Comparison of ENCODE assay signal across 20 cellular contexts in the genomic region with DNA sequence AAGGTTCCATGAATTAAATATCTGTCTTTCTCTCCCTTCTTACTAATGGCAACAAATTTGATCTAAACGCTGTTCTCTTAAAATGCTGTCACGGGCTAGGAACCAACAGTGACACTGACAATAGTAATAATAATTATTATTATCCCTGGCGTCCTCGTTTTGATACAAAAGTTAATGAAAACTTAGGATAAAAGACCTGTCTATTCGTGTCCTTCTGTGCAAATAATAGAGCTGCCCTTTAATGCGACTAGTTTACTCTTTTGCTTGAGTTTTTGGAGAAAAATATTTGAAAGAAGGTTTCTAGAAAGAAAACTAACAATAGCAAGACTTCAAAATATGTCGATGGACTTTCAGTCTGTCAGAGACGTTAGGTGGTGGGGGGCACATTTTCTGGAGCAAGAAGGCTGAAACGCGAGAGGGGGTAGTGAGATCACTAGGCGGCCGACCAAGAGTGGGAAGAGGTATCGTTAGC. TPM values are rescaled to one million over a fixed set of nuclear protein-coding genes. Genes with fewer than 3 reads are reported as not detected.
DNase-seq lines count a peak whose midpoint lies in the region; ATAC-seq and TF ChIP-seq lines count a peak whose summit lies in the region.
"Had no signal": no experiment of that assay in that cellular context is flagged by ENCODE, and none has a peak within 500 bp of the region (broad histone marks: within the 10 kb centered on the region; RNA-seq: fewer than 3 reads in every experiment).

No MANE protein-coding gene starts in this region.

- H3K9me3 ChIP-seq in iPS-15b (ENCODE audit: control insufficient read depth, insufficient read depth, low read length): no peaks in the 10 kb centered on the region
- H3K9me3 ChIP-seq: adrenal gland, spleen, upper lobe of left lung had no signal

- DNase-seq in Calu3 (no peak), WTC11 (ENCODE audit: low spot score) (no peak), progenitor cell of endocrine pancreas (ENCODE audit: low spot score, unreplicated experiment) (no peak), KG1 (lab: John Stamatoyannopoulos, UW) (no peak), COR-L47 (lab: John Stamatoyannopoulos, UW) (no peak)
- DNase-seq: activated CD8-positive, alpha-beta T cell treated with anti-CD3 and anti-CD28 coated beads for 36 hours; adrenal gland; central memory CD4-positive, alpha-beta T cell; effector CD8-positive, alpha-beta T cell; MV-4-11; NCI-H2029; NCI-H446 treated with DMSO at 0.1 percent for 48 hours had no signal

- H3K27me3 Mint-ChIP-seq in Calu3 (ENCODE audit: unreplicated experiment) (peaks cover 87% of the 10 kb centered on the region), WTC11 (ENCODE audit: low read depth) (peaks cover 99% of the 10 kb centered on the region), progenitor cell of endocrine pancreas (peaks cover 91% of the 10 kb centered on the region)

- H3K36me3 Mint-ChIP-seq in Calu3 (ENCODE audit: insufficient read depth, unreplicated experiment): no peaks in the 10 kb centered on the region
- no peaks in the 10 kb centered on the region for H3K36me3 Mint-ChIP-seq in WTC11
- no peaks in the 10 kb centered on the region for H3K36me3 Mint-ChIP-seq in progenitor cell of endocrine pancreas (ENCODE audit: insufficient read depth)
- H3K36me3 Mint-ChIP-seq: IgD-negative memory B cell had no signal

- no peaks in the 10 kb centered on the region for H3K9me3 Mint-ChIP-seq in Calu3 (ENCODE audit: low read depth, unreplicated experiment)
- no peaks in the 10 kb centered on the region for H3K9me3 Mint-ChIP-seq in WTC11
- H3K9me3 Mint-ChIP-seq in progenitor cell of endocrine pancreas (ENCODE audit: low read depth): no peaks in the 10 kb centered on the region
- H3K9me3 Mint-ChIP-seq: activated CD8-positive, alpha-beta T cell treated with anti-CD3 and anti-CD28 coated beads for 36 hours; activated T-helper 1 cell treated with anti-CD3 and anti-CD28 coated beads, Interleukin-12 subunit alpha, Interleukin-12 subunit beta, Interleukin-2, Interleukin-4 antibody, amounts not matched to agents 30 ng/mL and 10 ng/mL and 1 ng/mL, durations not matched to agents 14 hours and 24 hours and 36 hours; IgD-negative memory B cell had no signal

- H3K4me1 Mint-ChIP-seq in Calu3 (ENCODE audit: low read depth, unreplicated experiment): peaks cover 9% of the 10 kb centered on the region
- H3K4me1 Mint-ChIP-seq in WTC11: peaks cover 47% of the 10 kb centered on the region
- peaks cover 5% of the 10 kb centered on the region for H3K4me1 Mint-ChIP-seq in progenitor cell of endocrine pancreas (ENCODE audit: low read depth)

- no peak overlapping the region for H3K9ac ChIP-seq in iPS-15b (ENCODE audit: low read depth, low read length)

- peak overlapping the region; percentile 60 for H3K4me3 Mint-ChIP-seq in Calu3 (ENCODE audit: low read depth, unreplicated experiment)
- peak overlapping the region; percentile 66 for H3K4me3 Mint-ChIP-seq in WTC11
- H3K4me3 Mint-ChIP-seq in progenitor cell of endocrine pancreas (ENCODE audit: low read depth): peak overlapping the region; percentile 64
- H3K4me3 Mint-ChIP-seq: activated CD8-positive, alpha-beta T cell treated with anti-CD3 and anti-CD28 coated beads for 36 hours; activated T-helper 1 cell treated with anti-CD3 and anti-CD28 coated beads, Interleukin-12 subunit alpha, Interleukin-12 subunit beta, Interleukin-2, Interleukin-4 antibody, amounts not matched to agents 30 ng/mL and 10 ng/mL and 1 ng/mL, durations not matched to agents 14 hours and 24 hours and 36 hours had no signal

- no peak for TF ChIP-seq CTCF in Calu3 (IDR thresholded peaks at IDR 0.05; ENCODE audit: unreplicated experiment)
- TF ChIP-seq CTCF in WTC11 (IDR thresholded peaks at IDR 0.05): no peak
- TF ChIP-seq CTCF in progenitor cell of endocrine pancreas (IDR thresholded peaks at IDR 0.05; ENCODE audit: unreplicated experiment): no peak

- intact Hi-C loops in Calu3 (cut with micrococcal nuclease; ENCODE audit: unreplicated experiment): no loop called here

- H3K27me3 ChIP-seq in iPS-15b (ENCODE audit: control insufficient read depth, insufficient read depth, low read length): peaks cover 97% of the 10 kb centered on the region

- peak overlapping the region; percentile 54 for H3K4me3 ChIP-seq in iPS-15b (ENCODE audit: low read depth, low read length)

- no TSS peak for BruUV-seq in Calu3 (replicated peaks; lab: Mats Ljungman, UMichigan)

- no peaks in the 10 kb centered on the region for H3K36me3 ChIP-seq in iPS-15b (ENCODE audit: control insufficient read depth, insufficient read depth, low read length)
- H3K36me3 ChIP-seq: adrenal gland, spleen, upper lobe of left lung had no signal

- no peak for ATAC-seq in WTC11
- no peak for ATAC-seq in GM18520 (IDR thresholded peaks at IDR 0.05; ENCODE audit: unreplicated experiment)
- ATAC-seq in GM18870 (IDR thresholded peaks at IDR 0.05; ENCODE audit: unreplicated experiment): no peak
- ATAC-seq: activated CD8-positive, alpha-beta T cell treated with anti-CD3 and anti-CD28 coated beads for 36 hours had no signal

- no peak overlapping the region for H3K27ac Mint-ChIP-seq in Calu3 (ENCODE audit: unreplicated experiment)
- no peak overlapping the region for H3K27ac Mint-ChIP-seq in WTC11
- H3K27ac Mint-ChIP-seq in progenitor cell of endocrine pancreas: peak overlapping the region; percentile 73
- H3K27ac Mint-ChIP-seq: activated CD8-positive, alpha-beta T cell treated with anti-CD3 and anti-CD28 coated beads for 36 hours; activated T-helper 1 cell treated with anti-CD3 and anti-CD28 coated beads, Interleukin-12 subunit alpha, Interleukin-12 subunit beta, Interleukin-2, Interleukin-4 antibody, amounts not matched to agents 30 ng/mL and 10 ng/mL and 1 ng/mL, durations not matched to agents 14 hours and 24 hours and 36 hours had no signal

- H3K4me1 ChIP-seq in iPS-15b (ENCODE audit: control insufficient read depth, insufficient read depth, low read length): peaks cover 4% of the 10 kb centered on the region

- POLR2A ChIA-PET in WTC11 (lab: Charles Lee): no interaction called here

- CTCF ChIA-PET in Calu3 (lab: Charles Lee): no interaction called here
- CTCF ChIA-PET in WTC11 (lab: Charles Lee): interaction anchor here (0.6 to 1.8 kb wide), 3 partner anchors 10 to 102 kb away, joined by 3 to 6 read pairs (median 4); no protein-coding TSS in a partner anchor

TF ChIP-seq in WTC11, 78 proteins besides CTCF, POLR2A, EP300 and RAD21 (continues in another document):
- TF ChIP-seq, protein P1, sequence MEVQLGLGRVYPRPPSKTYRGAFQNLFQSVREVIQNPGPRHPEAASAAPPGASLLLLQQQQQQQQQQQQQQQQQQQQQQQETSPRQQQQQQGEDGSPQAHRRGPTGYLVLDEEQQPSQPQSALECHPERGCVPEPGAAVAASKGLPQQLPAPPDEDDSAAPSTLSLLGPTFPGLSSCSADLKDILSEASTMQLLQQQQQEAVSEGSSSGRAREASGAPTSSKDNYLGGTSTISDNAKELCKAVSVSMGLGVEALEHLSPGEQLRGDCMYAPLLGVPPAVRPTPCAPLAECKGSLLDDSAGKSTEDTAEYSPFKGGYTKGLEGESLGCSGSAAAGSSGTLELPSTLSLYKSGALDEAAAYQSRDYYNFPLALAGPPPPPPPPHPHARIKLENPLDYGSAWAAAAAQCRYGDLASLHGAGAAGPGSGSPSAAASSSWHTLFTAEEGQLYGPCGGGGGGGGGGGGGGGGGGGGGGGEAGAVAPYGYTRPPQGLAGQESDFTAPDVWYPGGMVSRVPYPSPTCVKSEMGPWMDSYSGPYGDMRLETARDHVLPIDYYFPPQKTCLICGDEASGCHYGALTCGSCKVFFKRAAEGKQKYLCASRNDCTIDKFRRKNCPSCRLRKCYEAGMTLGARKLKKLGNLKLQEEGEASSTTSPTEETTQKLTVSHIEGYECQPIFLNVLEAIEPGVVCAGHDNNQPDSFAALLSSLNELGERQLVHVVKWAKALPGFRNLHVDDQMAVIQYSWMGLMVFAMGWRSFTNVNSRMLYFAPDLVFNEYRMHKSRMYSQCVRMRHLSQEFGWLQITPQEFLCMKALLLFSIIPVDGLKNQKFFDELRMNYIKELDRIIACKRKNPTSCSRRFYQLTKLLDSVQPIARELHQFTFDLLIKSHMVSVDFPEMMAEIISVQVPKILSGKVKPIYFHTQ (CRISPR knock-in tag; IDR thresholded peaks at IDR 0.05): no peak
- TF ChIP-seq ZNF416 (CRISPR knock-in tag; IDR thresholded peaks at IDR 0.05) (no peak), TCF7 (CRISPR knock-in tag; IDR thresholded peaks at IDR 0.05; ENCODE audit: low read depth) (no peak), ZNF423 (CRISPR knock-in tag; IDR thresholded peaks at IDR 0.05) (no peak)
- TF ChIP-seq, protein P2, sequence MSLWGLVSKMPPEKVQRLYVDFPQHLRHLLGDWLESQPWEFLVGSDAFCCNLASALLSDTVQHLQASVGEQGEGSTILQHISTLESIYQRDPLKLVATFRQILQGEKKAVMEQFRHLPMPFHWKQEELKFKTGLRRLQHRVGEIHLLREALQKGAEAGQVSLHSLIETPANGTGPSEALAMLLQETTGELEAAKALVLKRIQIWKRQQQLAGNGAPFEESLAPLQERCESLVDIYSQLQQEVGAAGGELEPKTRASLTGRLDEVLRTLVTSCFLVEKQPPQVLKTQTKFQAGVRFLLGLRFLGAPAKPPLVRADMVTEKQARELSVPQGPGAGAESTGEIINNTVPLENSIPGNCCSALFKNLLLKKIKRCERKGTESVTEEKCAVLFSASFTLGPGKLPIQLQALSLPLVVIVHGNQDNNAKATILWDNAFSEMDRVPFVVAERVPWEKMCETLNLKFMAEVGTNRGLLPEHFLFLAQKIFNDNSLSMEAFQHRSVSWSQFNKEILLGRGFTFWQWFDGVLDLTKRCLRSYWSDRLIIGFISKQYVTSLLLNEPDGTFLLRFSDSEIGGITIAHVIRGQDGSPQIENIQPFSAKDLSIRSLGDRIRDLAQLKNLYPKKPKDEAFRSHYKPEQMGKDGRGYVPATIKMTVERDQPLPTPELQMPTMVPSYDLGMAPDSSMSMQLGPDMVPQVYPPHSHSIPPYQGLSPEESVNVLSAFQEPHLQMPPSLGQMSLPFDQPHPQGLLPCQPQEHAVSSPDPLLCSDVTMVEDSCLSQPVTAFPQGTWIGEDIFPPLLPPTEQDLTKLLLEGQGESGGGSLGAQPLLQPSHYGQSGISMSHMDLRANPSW (CRISPR knock-in tag; conservative IDR thresholded peaks at IDR 0.05; ENCODE audit: low read depth): no peak

RNA-seq across cellular contexts. Expression of a gene that starts 4.3 kb away (rescaled TPM):
- not detected in 2 replicates for total RNA-seq in Calu3 (2022)
- 0.11 TPM in 1 of 3 replicates, not detected in the others for total RNA-seq in WTC11 (2021)
- total RNA-seq in progenitor cell of endocrine pancreas: 0.49 TPM in 1 of 2 replicates, not detected in the other
- total RNA-seq: activated CD8-positive, alpha-beta T cell treated with anti-CD3 and anti-CD28 coated beads for 36 hours; activated T-helper 1 cell treated with anti-CD3 and anti-CD28 coated beads, Interleukin-12 subunit alpha, Interleukin-12 subunit beta, Interleukin-2, Interleukin-4 antibody, amounts not matched to agents 30 ng/mL and 10 ng/mL and 1 ng/mL, durations not matched to agents 14 hours and 24 hours and 36 hours; adrenal gland; posterior vena cava; spleen; upper lobe of left lung had no signal
